8 cellular contexts compared by ENCODE assay signal in the genomic region with DNA sequence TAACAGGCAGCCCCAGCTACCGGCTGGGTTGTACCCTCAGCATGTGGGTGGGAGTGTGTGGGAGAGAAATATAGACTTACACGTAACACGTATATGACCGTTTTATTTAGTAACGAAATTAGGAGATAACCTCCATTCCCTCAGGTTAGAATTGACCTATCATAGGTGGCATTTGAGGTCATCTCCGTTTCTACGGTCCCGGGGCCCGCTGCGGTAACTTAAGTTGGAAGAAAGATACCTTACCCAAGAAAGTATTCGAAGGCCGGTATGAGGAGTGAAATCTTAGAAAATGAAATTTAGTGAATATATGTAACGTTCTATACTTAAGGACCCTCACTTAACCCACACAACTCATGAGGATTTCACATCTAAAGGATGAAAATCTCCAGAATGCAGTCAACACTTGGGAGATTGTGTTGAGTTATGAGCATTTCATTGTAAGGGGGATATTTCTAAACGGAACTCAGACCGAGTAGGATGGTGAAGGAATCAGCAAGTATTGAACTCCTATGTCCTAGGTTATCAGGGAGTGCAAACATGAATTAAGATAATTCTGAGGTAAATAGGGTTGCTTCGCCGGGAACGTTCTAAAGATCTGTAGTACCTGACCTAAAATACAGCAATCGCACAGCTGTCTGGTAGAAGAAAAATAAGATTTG. TPM values are rescaled to one million over a fixed set of nuclear protein-coding genes. Genes with fewer than 3 reads are reported as not detected.
DNase-seq lines count a peak whose midpoint lies in the region; ATAC-seq and TF ChIP-seq lines count a peak whose summit lies in the region.

No MANE protein-coding gene starts in this region.

- H3K4me2 ChIP-seq in IMR-90 (ENCODE audit: low read depth, low read length): peak overlapping the region; percentile 70

- H3K9me1 ChIP-seq in IMR-90 (ENCODE audit: insufficient read depth, low read length): 0 out of 2 replicates have a peak, but pooled peaks cover 2% of the 10 kb centered on the region

- H3K14ac ChIP-seq in IMR-90 (replicated peaks; ENCODE audit: low read depth, low read length): peak overlapping the region; percentile 92

- CTCF ChIA-PET in IMR-90 (lab: Yijun Ruan, JAX): no interaction called here

- H3K27ac ChIP-seq in IMR-90 (ENCODE audit: insufficient read depth, low read length) (peak overlapping the region; percentile 96), subcutaneous abdominal adipose tissue (ENCODE audit: low read depth, low read length) (peak overlapping the region; percentile 93)

- H3K23ac ChIP-seq in IMR-90 (ENCODE audit: low read depth, low read length): peak overlapping the region; percentile 94

- H3K36me3 ChIP-seq in IMR-90 (ENCODE audit: control insufficient read depth, insufficient read depth, low read length) (peaks cover 2% of the 10 kb centered on the region; the same call in 1 of the 2 replicates), adipocyte (ENCODE audit: control insufficient read depth, insufficient read depth, low read length, severe bottlenecking) (peaks cover 2% of the 10 kb centered on the region), subcutaneous abdominal adipose tissue (ENCODE audit: control insufficient read depth in 5 of 5, insufficient read depth in 5 of 5, low read length in 5 of 5) (no peaks in the 10 kb centered on the region)

- POLR2A ChIA-PET in IMR-90 (lab: Charles Lee; ENCODE audit: unreplicated experiment): interaction anchor here (0.6 to 0.9 kb wide), 2 partner anchors 42 to 95 kb away, joined by 3 to 6 read pairs; a partner anchor contains a TSS

- H3K9me3 ChIP-seq in IMR-90 (ENCODE audit: control insufficient read depth, insufficient read depth, low read length) (no peaks in the 10 kb centered on the region), adipocyte (ENCODE audit: control insufficient read depth, low read length) (no peaks in the 10 kb centered on the region), subcutaneous abdominal adipose tissue (ENCODE audit: control insufficient read depth in 5 of 5, low read length in 5 of 5) (no peaks in the 10 kb centered on the region)

- H3K27me3 ChIP-seq in IMR-90 (ENCODE audit: control insufficient read depth, insufficient read depth, low read length) (no peaks in the 10 kb centered on the region), adipocyte (replicated peaks; ENCODE audit: control insufficient read depth, insufficient read depth, low read length) (no peaks in the 10 kb centered on the region), subcutaneous abdominal adipose tissue (ENCODE audit: control insufficient read depth in 5 of 5, insufficient read depth in 4 of 5, low read length in 5 of 5) (no peaks in the 10 kb centered on the region)

- H3K18ac ChIP-seq in IMR-90 (ENCODE audit: low read depth, low read length): peak overlapping the region; percentile 59

- no peak for TF ChIP-seq POLR2A in IMR-90 (IDR thresholded peaks at IDR 0.05; ENCODE audit: low read depth, low read length)

- peak overlapping the region; percentile 84 for H3K56ac ChIP-seq in IMR-90 (ENCODE audit: extremely low read depth, insufficient read depth, low read length)

- no CpG with 5 or more reads among the region's 19 CpGs for whole genome bisulfite sequencing in IMR-90 (ENCODE audit: extremely low coverage in 2 of 2, insufficient read length in 1 of 2), 2 experiments

- H3K9ac ChIP-seq in IMR-90 (ENCODE audit: low read depth, low read length) (peak overlapping the region; percentile 93), adipocyte (ENCODE audit: low read length) (peak overlapping the region; percentile 94), subcutaneous abdominal adipose tissue (ENCODE audit: low read length in 5 of 5) (peak overlapping the region; percentile 69 to 94 (median 85))

- in situ Hi-C loops in IMR-90 (cut with MboI; ENCODE audit: low sequenced_read_pairs): no loop called here

- H3K79me1 ChIP-seq in IMR-90 (ENCODE audit: low read depth in 1 of 2, low read length in 2 of 2): peaks cover 14 to 40% of the 10 kb centered on the region in 2 experiments

- peak overlapping the region; percentile 81 for H3K4me3 ChIP-seq in IMR-90 (ENCODE audit: insufficient read depth, low read depth, low read length)
- H3K4me3 ChIP-seq in adipocyte (ENCODE audit: low read length): peak overlapping the region; percentile 92
- peak overlapping the region; percentile 81 to 98 (median 83) for H3K4me3 ChIP-seq in subcutaneous abdominal adipose tissue (ENCODE audit: low read depth in 1 of 5, low read length in 5 of 5)

- no peak for TF ChIP-seq RAD21 in IMR-90 (IDR thresholded peaks at IDR 0.05; ENCODE audit: low read length)

- TSS peak; percentile 34 for BruUV-seq in IMR-90 (replicated peaks; lab: Mats Ljungman, UMichigan)

- H2BK120ac ChIP-seq in IMR-90 (ENCODE audit: low read depth, low read length): peak overlapping the region; percentile 44; the same call in 1 of the 2 replicates

- peak overlapping the region; percentile 81 to 95 for H4K8ac ChIP-seq in IMR-90 (ENCODE audit: low read depth in 2 of 2, low read length in 2 of 2)

- intact Hi-C loops in IMR-90 (cut with micrococcal nuclease): loop anchor here (1.0 to 5.0 kb wide), 3 partner anchors 41 to 247 kb away; no protein-coding TSS in a partner anchor
- intact Hi-C loops in left colon (cut with DNase I, micrococcal nuclease): loop anchor here in 1 of 2 donors (5.0 kb wide), 1 partner anchor 42 kb away; a partner anchor contains a TSS

- peak overlapping the region; percentile 15; the same call in 1 of the 2 replicates for H2AK5ac ChIP-seq in IMR-90 (ENCODE audit: low read depth, low read length)

- ATAC-seq in GM21367 (IDR thresholded peaks at IDR 0.05; ENCODE audit: unreplicated experiment) (peak; percentile 20), IMR-90 (ENCODE audit: low read depth) (no peak), left colon (peak; percentile 4)

- no peak overlapping the region; the same call in 2 of the 3 replicates for H2BK15ac ChIP-seq in IMR-90 (ENCODE audit: low read depth, low read length)

- no peak overlapping the region for H2BK20ac ChIP-seq in IMR-90 (ENCODE audit: low read depth, low read length)

- H2AK9ac ChIP-seq in IMR-90 (replicated peaks; ENCODE audit: low read depth, low read length, poor library complexity): peak overlapping the region; percentile 1

- dilution Hi-C loops in IMR-90 (cut with HindIII; ENCODE audit: low sequenced_read_pairs, unreplicated experiment): no loop called here

- H3K4ac ChIP-seq in IMR-90 (ENCODE audit: low read depth, low read length): peak overlapping the region; percentile 85

- peak overlapping the region; percentile 80 for H4K5ac ChIP-seq in IMR-90 (ENCODE audit: low read depth, low read length)

- peak overlapping the region; percentile 55; the same call in 1 of the 2 replicates for H4K91ac ChIP-seq in IMR-90 (ENCODE audit: insufficient read depth, low read depth, low read length)

- TF ChIP-seq CTCF in IMR-90 (conservative IDR thresholded peaks at IDR 0.05; ENCODE audit: low read depth, low read length): no peak

- peak overlapping the region; percentile 98 for H2AFZ ChIP-seq in IMR-90 (replicated peaks; ENCODE audit: low read length, poor library complexity)

- peak overlapping the region; percentile 68 for H2BK5ac ChIP-seq in IMR-90 (ENCODE audit: low read depth, low read length, poor library complexity, severe bottlenecking)

- H3K4me1 ChIP-seq in IMR-90 (ENCODE audit: control insufficient read depth, insufficient read depth, low read length) (no peaks in the 10 kb centered on the region), adipocyte (ENCODE audit: control insufficient read depth, insufficient read depth, low read length) (peaks cover 24% of the 10 kb centered on the region), subcutaneous abdominal adipose tissue (ENCODE audit: control insufficient read depth in 5 of 5, insufficient read depth in 5 of 5, low read length in 5 of 5) (peaks cover 0 to 27% (median 19%) of the 10 kb centered on the region in 5 donors)

- H4K20me1 ChIP-seq in IMR-90 (ENCODE audit: insufficient read depth, low read length): no peaks in the 10 kb centered on the region

- DNase-seq in GF-D8 (lab: John Stamatoyannopoulos, UW): peak; percentile 8
- peak; percentile 2 for DNase-seq in IMR-90
- DNase-seq in adipocyte (ENCODE audit: low read depth): no peak
- DNase-seq in left colon: peak in 1 of 2 donors; percentile 42
- no peak for DNase-seq in retina
- DNase-seq in glomerular visceral epithelial cell (ENCODE audit: extremely low spot score): no peak

TF ChIP-seq in IMR-90, 13 proteins besides CTCF, POLR2A, EP300 and RAD21:
- TF ChIP-seq CEBPB (IDR thresholded peaks at IDR 0.05; ENCODE audit: low read depth, low read length) (no peak), NFE2L2 (IDR thresholded peaks at IDR 0.05; ENCODE audit: low read depth, low read length) (no peak), RCOR1 (IDR thresholded peaks at IDR 0.05; ENCODE audit: insufficient replicate concordance, low read length) (no peak), MXI1 (IDR thresholded peaks at IDR 0.05; ENCODE audit: borderline replicate concordance, low read depth, low read length) (no peak), FOS (IDR thresholded peaks at IDR 0.05; ENCODE audit: low read depth, low read length) (no peak), MAFK (IDR thresholded peaks at IDR 0.05; ENCODE audit: low read depth, low read length) (no peak), RFX5 (IDR thresholded peaks at IDR 0.05; ENCODE audit: low read depth, low read length) (no peak)
- TF ChIP-seq, protein P1, sequence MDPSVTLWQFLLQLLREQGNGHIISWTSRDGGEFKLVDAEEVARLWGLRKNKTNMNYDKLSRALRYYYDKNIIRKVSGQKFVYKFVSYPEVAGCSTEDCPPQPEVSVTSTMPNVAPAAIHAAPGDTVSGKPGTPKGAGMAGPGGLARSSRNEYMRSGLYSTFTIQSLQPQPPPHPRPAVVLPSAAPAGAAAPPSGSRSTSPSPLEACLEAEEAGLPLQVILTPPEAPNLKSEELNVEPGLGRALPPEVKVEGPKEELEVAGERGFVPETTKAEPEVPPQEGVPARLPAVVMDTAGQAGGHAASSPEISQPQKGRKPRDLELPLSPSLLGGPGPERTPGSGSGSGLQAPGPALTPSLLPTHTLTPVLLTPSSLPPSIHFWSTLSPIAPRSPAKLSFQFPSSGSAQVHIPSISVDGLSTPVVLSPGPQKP (IDR thresholded peaks at IDR 0.05; ENCODE audit: borderline replicate concordance, low read depth, low read length): no peak

RNA-seq across cellular contexts. Expression of a gene that starts 0.9 kb away (rescaled TPM):
- 7.0 and 21.1 TPM in 2 replicates for total RNA-seq in IMR-90 (2012; rRNA removed)
- 14.3 and 14.4 TPM in 2 replicates for polyA plus RNA-seq in IMR-90 (2012; rRNA removed)
- polyA plus RNA-seq in IMR-90 (2012; cell fraction: cytosol; rRNA removed): 5.4 and 6.6 TPM in 2 replicates
- 0.89 and 3.2 TPM in 2 replicates for polyA plus RNA-seq in IMR-90 (2012; cell fraction: nucleus; rRNA removed; ENCODE audit: low replicate concordance)
- total RNA-seq in left colon: 10 to 100 TPM; 24.1 TPM

RNA-seq across cellular contexts. Expression of a gene that starts 42.3 kb away (rescaled TPM):
- total RNA-seq in IMR-90 (2012; rRNA removed): 387 and 407 TPM in 2 replicates
- 233 and 259 TPM in 2 replicates for polyA plus RNA-seq in IMR-90 (2012; rRNA removed)
- polyA plus RNA-seq in IMR-90 (2012; cell fraction: cytosol; rRNA removed): 127 and 219 TPM in 2 replicates
- polyA plus RNA-seq in IMR-90 (2012; cell fraction: nucleus; rRNA removed; ENCODE audit: low replicate concordance): 170 and 331 TPM in 2 replicates
- 100 to 1,000 TPM; 289 to 296 TPM for total RNA-seq in left colon

Comparison
In these comparisons a context has a peak if more than half of its experiments do, and no peak if none do; other contexts are left out.
1. DNase-seq: peak in GF-D8 (single experiment) and IMR-90 (single experiment); none in adipocyte (single experiment), retina (single experiment) and glomerular visceral epithelial cell (single experiment).
2. Peak in every context shown above with its lines, with median percentiles within 50 percentile points of each other: H3K4me3 ChIP-seq and H3K9ac ChIP-seq.